1 cellular context compared by ENCODE assay signal in genomic region chr9:123322771-123323481, GRCh38.
A peak's percentile ranks its signal among the peaks of the same experiment; 100 is the strongest.
TF ChIP-seq lines count a peak whose summit lies in the region.

No MANE protein-coding gene starts in this region.

TF ChIP-seq in K562, 482 proteins besides CTCF, POLR2A, EP300 and RAD21 (continued from another document):
- TF ChIP-seq RBM25 (IDR thresholded peaks at IDR 0.05; ENCODE audit: low read depth, low read length, severe bottlenecking) (peak; percentile 63), SMARCA5 (IDR thresholded peaks at IDR 0.05) (peak; percentile 50; the same call in 1 of the 2 replicates), HLTF (IDR thresholded peaks at IDR 0.05) (no peak), SPI1 (IDR thresholded peaks at IDR 0.05; ENCODE audit: borderline replicate concordance, low read depth, low read length) (peak; percentile 36; the same call in 1 of the 2 replicates), ZFP36 (IDR thresholded peaks at IDR 0.05; ENCODE audit: low read depth, low read length, partially characterized antibody) (peak; percentile 76), FOXA3 (CRISPR knock-in tag; conservative IDR thresholded peaks at IDR 0.05 in 1 of 2, IDR thresholded peaks at IDR 0.05 in 1 of 2) (peak; percentile 61 to 96), LEF1 (IDR thresholded peaks at IDR 0.05) (no peak), USF1 (CRISPR knock-in tag; IDR thresholded peaks at IDR 0.05) (peak; percentile 30; the same call in 1 of the 2 replicates), KDM1A (IDR thresholded peaks at IDR 0.05) (peak; percentile 31 to 67; a peak in 2 of 4 replicates), BCOR (IDR thresholded peaks at IDR 0.05) (peak; percentile 90), ZNF77 (CRISPR knock-in tag; IDR thresholded peaks at IDR 0.05) (no peak)
